16 cellular contexts compared by ENCODE assay signal in genomic region chr7:159280008-159280407, GRCh38.
A peak's percentile ranks its signal among the peaks of the same experiment; 100 is the strongest.
DNase-seq lines count a peak whose midpoint lies in the region; ATAC-seq and TF ChIP-seq lines count a peak whose summit lies in the region.
"Had no signal": no experiment of that assay in that cellular context is flagged by ENCODE, and none has a peak within 500 bp of the region (broad histone marks: within the 10 kb centered on the region; RNA-seq: fewer than 3 reads in every experiment).

No MANE protein-coding gene starts in this region.

- H3K4me3 ChIP-seq in HEK293 (ENCODE audit: low read depth, low read length): no peak overlapping the region
- H3K4me3 ChIP-seq: GM23338 had no signal

- no peaks in the 10 kb centered on the region for H3K9me3 ChIP-seq in HEK293 (ENCODE audit: control insufficient read depth, insufficient read depth, low read depth, low read length)

- CTCF ChIA-PET in HEK293 (lab: Yijun Ruan, JAX): interaction anchor here (0.5 to 0.6 kb wide), 2 partner anchors 96 to 373 kb away, joined by 3 read pairs; no protein-coding TSS in a partner anchor

- H3K27ac ChIP-seq in HEK293 (ENCODE audit: extremely low read depth, low read depth, low read length): no peak overlapping the region

- H3K36me3 ChIP-seq in HEK293 (ENCODE audit: control insufficient read depth in 2 of 2, insufficient read depth in 1 of 2, low read length in 2 of 2): no peaks in the 10 kb centered on the region

- POLR2A ChIA-PET in HEK293 (lab: Yijun Ruan, JAX): no interaction called here

- DNase-seq in NCI-H2171 treated with DMSO at 0.1 percent for 48 hours (lab: John Stamatoyannopoulos, UW): peak; percentile 24
- no peak for DNase-seq in NCI-H2171 (lab: John Stamatoyannopoulos, UW)
- DNase-seq in SK-N-DZ (ENCODE audit: low spot score): peak; percentile 61
- no peak for DNase-seq in OCI-M2 (lab: John Stamatoyannopoulos, UW; ENCODE audit: unreplicated experiment)
- DNase-seq: C1 segment of cervical spinal cord; Calu3; CD4-positive, alpha-beta memory T cell; COR-L47; DMS79; GF-D8; H9; HFFc6 had no signal

- H3K4me1 ChIP-seq in HEK293 (ENCODE audit: control insufficient read depth, insufficient read depth, low read length): no peaks in the 10 kb centered on the region

- TF ChIP-seq CTCF in HEK293 (tag by site-specific recombination; IDR thresholded peaks at IDR 0.05): no peak

- ATAC-seq in HG03175 (IDR thresholded peaks at IDR 0.05; ENCODE audit: unreplicated experiment): no peak
- ATAC-seq: GM23338, HCT116 had no signal

TF ChIP-seq in HEK293, 187 proteins besides CTCF, POLR2A, EP300 and RAD21:
- peak; percentile 47 for TF ChIP-seq SCRT2 (tag by site-specific recombination; IDR thresholded peaks at IDR 0.05)
- TF ChIP-seq ZBTB48 (tag by site-specific recombination; IDR thresholded peaks at IDR 0.05): no peak
- peak; percentile 60; the same call in 1 of the 2 replicates for TF ChIP-seq SCRT1 (tag by site-specific recombination; IDR thresholded peaks at IDR 0.05; ENCODE audit: borderline replicate concordance)

Comparison
In these comparisons a context has a peak if more than half of its experiments do, and no peak if none do; other contexts are left out.
1. DNase-seq: peak in NCI-H2171 treated with DMSO at 0.1 percent for 48 hours (single experiment) and SK-N-DZ (single experiment); none in NCI-H2171 (single experiment) and OCI-M2 (single experiment).